In genomic region chr7:101598981-101599681, GRCh38 we compare ENCODE assay signal across 24 cellular contexts. TPM values are rescaled to one million over a fixed set of nuclear protein-coding genes. Genes with fewer than 3 reads are reported as not detected.
DNase-seq lines count a peak whose midpoint lies in the region; ATAC-seq and TF ChIP-seq lines count a peak whose summit lies in the region.
"Had no signal": no experiment of that assay in that cellular context is flagged by ENCODE, and none has a peak within 500 bp of the region (broad histone marks: within the 10 kb centered on the region; RNA-seq: fewer than 3 reads in every experiment).

No MANE protein-coding gene starts in this region.

- H3K4me3 Mint-ChIP-seq in GM23338: no peak overlapping the region
- H3K4me3 Mint-ChIP-seq: activated naive CD4-positive, alpha-beta T cell treated with anti-CD3 and anti-CD28 coated beads, Interleukin-2, amount 10 ng/mL, durations not matched to agents 7 days and 5 days; effector memory CD8-positive, alpha-beta T cell; neural crest cell; T-helper 2 cell treated with Interferon-gamma antibody and Interleukin-4, amounts not matched to agents 5 μg/mL and 100 μg/mL, for 36 hours had no signal

- no peak for TF ChIP-seq POLR2A in esophagus squamous epithelium (IDR thresholded peaks at IDR 0.05)

- 76 to 82% methylated on average over 3 to 12 of the region's 15 CpGs for WGBS in esophagus squamous epithelium, 2 donors

- intact Hi-C loops in esophagus squamous epithelium (cut with DNase I) (no loop called here), tibial artery (cut with DNase I; ENCODE audit: low total_unique reads) (no loop called here)

- H3K79me2 ChIP-seq in GM23338 (replicated peaks; ENCODE audit: insufficient read depth): no peaks in the 10 kb centered on the region

- no peak for DNase-seq in GM23338 (ENCODE audit: low spot score)
- no peak for DNase-seq in esophagus squamous epithelium (lab: John Stamatoyannopoulos, UW)
- DNase-seq in tibial artery: peak; percentile 48 to 83
- DNase-seq in NCI-H2196 treated with DMSO at 0.1 percent for 48 hours (lab: John Stamatoyannopoulos, UW; ENCODE audit: unreplicated experiment): no peak
- no peak for DNase-seq in NCI-H1105 treated with DMSO at 0.1 percent for 48 hours (lab: John Stamatoyannopoulos, UW)
- no peak for DNase-seq in NCI-H2171 (lab: John Stamatoyannopoulos, UW)
- DNase-seq: activated CD4-positive, CD25-positive, alpha-beta regulatory T cell; activated CD8-positive, alpha-beta memory T cell treated with anti-CD3 and anti-CD28 coated beads for 24 hours; activated naive CD4-positive, alpha-beta T cell treated with anti-CD3 and anti-CD28 coated beads, Interleukin-2, amount 10 ng/mL, durations not matched to agents 7 days and 5 days; activated T-cell treated with anti-CD3 and anti-CD28 coated beads, Interleukin-2, amount 50 U/mL, for 48 hours; effector memory CD8-positive, alpha-beta T cell; heart right ventricle; NCI-H146; NCI-H446; stimulated activated CD4-positive, alpha-beta T cell treated with anti-CD3 and anti-CD28 coated beads, Interleukin-12 subunit alpha, Interleukin-12 subunit beta, amount 100 ng/mL, for 4 hours had no signal

- no peaks in the 10 kb centered on the region for H3F3A ChIP-seq in GM23338 (replicated peaks; ENCODE audit: low read depth)

- TF ChIP-seq CTCF in GM23338 (conservative IDR thresholded peaks at IDR 0.05; ENCODE audit: low read depth in 2 of 2) (no peak), esophagus squamous epithelium (IDR thresholded peaks at IDR 0.05) (no peak), tibial artery (IDR thresholded peaks at IDR 0.05) (no peak)

- H3K9me3 Mint-ChIP-seq in GM23338: no peaks in the 10 kb centered on the region
- H3K9me3 Mint-ChIP-seq: activated naive CD4-positive, alpha-beta T cell treated with anti-CD3 and anti-CD28 coated beads, Interleukin-2, amount 10 ng/mL, durations not matched to agents 7 days and 5 days; effector memory CD8-positive, alpha-beta T cell; neural crest cell; T-helper 2 cell treated with Interferon-gamma antibody and Interleukin-4, amounts not matched to agents 5 μg/mL and 100 μg/mL, for 36 hours had no signal

- peak overlapping the region; percentile 14; the same call in 1 of the 2 replicates for H2AFZ ChIP-seq in GM23338

- H3K9me2 ChIP-seq in GM23338 (ENCODE audit: insufficient read depth): no peaks in the 10 kb centered on the region

- H3K27ac Mint-ChIP-seq in GM23338: no peak overlapping the region
- H3K27ac Mint-ChIP-seq: activated naive CD4-positive, alpha-beta T cell treated with anti-CD3 and anti-CD28 coated beads, Interleukin-2, amount 10 ng/mL, durations not matched to agents 7 days and 5 days; effector memory CD8-positive, alpha-beta T cell; T-helper 2 cell treated with Interferon-gamma antibody and Interleukin-4, amounts not matched to agents 5 μg/mL and 100 μg/mL, for 36 hours had no signal

- H3K9me3 ChIP-seq in esophagus squamous epithelium (no peaks in the 10 kb centered on the region), mucosa of stomach (ENCODE audit: control insufficient read depth, low read length) (no peaks in the 10 kb centered on the region), tibial artery (no peaks in the 10 kb centered on the region)
- H3K9me3 ChIP-seq: heart right ventricle had no signal

- no peak for ATAC-seq in GM23338
- ATAC-seq: effector memory CD8-positive, alpha-beta T cell; heart right ventricle; Panc1 had no signal

- no peak overlapping the region for H3K27ac ChIP-seq in GM23338 (ENCODE audit: low read depth)
- peak overlapping the region in 3 of 4 donors; percentile 36 to 61 (median 44) for H3K27ac ChIP-seq in esophagus squamous epithelium
- peak overlapping the region; percentile 64 to 69 for H3K27ac ChIP-seq in tibial artery
- H3K27ac ChIP-seq: heart right ventricle had no signal

- H3K27me3 ChIP-seq in GM23338 (ENCODE audit: insufficient read depth) (no peaks in the 10 kb centered on the region), esophagus squamous epithelium (peaks cover 0 to 38% (median 0%) of the 10 kb centered on the region in 4 donors), mucosa of stomach (ENCODE audit: control insufficient read depth, insufficient read depth, low read length) (no peaks in the 10 kb centered on the region), tibial artery (no peaks in the 10 kb centered on the region)

- H3K4me1 Mint-ChIP-seq in GM23338: no peaks in the 10 kb centered on the region
- H3K4me1 Mint-ChIP-seq: activated naive CD4-positive, alpha-beta T cell treated with anti-CD3 and anti-CD28 coated beads, Interleukin-2, amount 10 ng/mL, durations not matched to agents 7 days and 5 days; neural crest cell had no signal

- H3K27me3 Mint-ChIP-seq in GM23338 (ENCODE audit: insufficient read depth, low read depth, poor library complexity): peaks cover 3% of the 10 kb centered on the region

- no peaks in the 10 kb centered on the region for H3K36me3 Mint-ChIP-seq in GM23338 (ENCODE audit: low read depth)
- H3K36me3 Mint-ChIP-seq: activated naive CD4-positive, alpha-beta T cell treated with anti-CD3 and anti-CD28 coated beads, Interleukin-2, amount 10 ng/mL, durations not matched to agents 7 days and 5 days had no signal

- no peak overlapping the region for H3K4me3 ChIP-seq in GM23338
- no peak overlapping the region for H3K4me3 ChIP-seq in esophagus squamous epithelium
- H3K4me3 ChIP-seq in mucosa of stomach (ENCODE audit: low read length): no peak overlapping the region
- H3K4me3 ChIP-seq in tibial artery: no peak overlapping the region
- H3K4me3 ChIP-seq: heart right ventricle had no signal

- H3K9ac ChIP-seq in mucosa of stomach (ENCODE audit: low read length): peak overlapping the region; percentile 32

- H3K4me2 ChIP-seq in GM23338: no peak overlapping the region

- no peaks in the 10 kb centered on the region for H4K20me1 ChIP-seq in GM23338 (replicated peaks; ENCODE audit: insufficient read depth)

- H3K4me1 ChIP-seq in GM23338 (ENCODE audit: insufficient read depth) (no peaks in the 10 kb centered on the region), esophagus squamous epithelium (peaks cover 6 to 22% (median 7%) of the 10 kb centered on the region in 3 donors), mucosa of stomach (ENCODE audit: control insufficient read depth, insufficient read depth, low read length) (peaks cover 36% of the 10 kb centered on the region), tibial artery (peaks cover 0 to 30% (median 14%) of the 10 kb centered on the region in 4 donors)

- H3K36me3 ChIP-seq in GM23338 (ENCODE audit: insufficient read depth) (no peaks in the 10 kb centered on the region), esophagus squamous epithelium (no peaks in the 10 kb centered on the region), mucosa of stomach (ENCODE audit: control insufficient read depth, insufficient read depth, low read length) (no peaks in the 10 kb centered on the region), tibial artery (no peaks in the 10 kb centered on the region)
- H3K36me3 ChIP-seq: heart right ventricle had no signal

TF ChIP-seq in GM23338, 12 proteins besides CTCF, POLR2A, EP300 and RAD21:
- no peak for TF ChIP-seq REST (IDR thresholded peaks at IDR 0.05; ENCODE audit: unreplicated experiment)
- TF ChIP-seq JUNB (IDR thresholded peaks at IDR 0.05; ENCODE audit: unreplicated experiment): no peak
- TF ChIP-seq ETS1 (IDR thresholded peaks at IDR 0.05): no peak
TF ChIP-seq in GM23338: peak in this region for 0.

RNA-seq across cellular contexts. Expression of gene MYL10, which starts 30.0 kb away (rescaled TPM):
- total RNA-seq in GM23338 (2014; rRNA removed; shearing (Covaris generic)): not detected in 2 replicates
- polyA plus RNA-seq in GM23338 (2016; fragmentation: Nextera tagmentation; extraction: Ambion mirVana): 0.75 and 1.3 TPM in 2 replicates
- total RNA-seq in esophagus squamous epithelium: not detected
- total RNA-seq: cerebellum, Daoy, H4, heart right ventricle, mesenteric fat pad, neural crest cell, pulmonary artery endothelial cell had no signal
- polyA plus RNA-seq: heart right ventricle had no signal

Comparison
In these comparisons a context has a peak if more than half of its experiments do, and no peak if none do; other contexts are left out.
1. DNase-seq: peak in tibial artery (2 of 2); none in GM23338 (single experiment), esophagus squamous epithelium (single experiment), NCI-H2196 treated with DMSO at 0.1 percent for 48 hours (single experiment), NCI-H1105 treated with DMSO at 0.1 percent for 48 hours (single experiment) and NCI-H2171 (single experiment).